In the genomic region with DNA sequence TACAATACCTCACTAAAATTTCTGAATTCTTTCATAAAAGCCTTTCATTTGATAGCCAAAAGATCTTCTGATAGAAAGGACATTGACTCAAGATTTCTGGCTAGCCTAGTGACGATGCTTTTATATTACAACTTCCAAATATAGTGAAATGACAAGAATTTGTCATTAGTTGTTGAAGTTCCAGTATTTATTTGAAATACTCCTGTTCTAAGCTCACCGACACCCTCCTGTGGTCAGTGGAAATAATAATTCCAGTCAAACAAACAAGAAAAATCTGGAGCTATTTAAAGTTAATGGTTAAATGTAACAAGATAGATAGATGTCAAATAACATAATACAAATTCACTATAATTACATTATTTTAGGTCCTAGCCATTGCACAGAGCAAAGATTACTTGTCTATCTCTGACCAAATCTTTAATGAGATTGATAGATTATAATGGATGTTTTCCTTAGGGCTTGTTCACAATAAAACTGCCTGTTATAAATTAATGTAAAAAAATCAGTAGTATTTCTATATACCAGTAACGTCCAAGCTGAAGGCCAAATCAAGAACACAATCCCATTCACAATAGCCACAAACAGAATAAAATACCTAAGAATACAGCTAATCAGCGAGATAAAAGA, we compare ENCODE assay signal across 9 cellular contexts.
DNase-seq lines count a peak whose midpoint lies in the region; ATAC-seq, FAIRE-seq and TF ChIP-seq lines count a peak whose summit lies in the region.
"Had no signal": no experiment of that assay in that cellular context is flagged by ENCODE, and none has a peak within 500 bp of the region (broad histone marks: within the 10 kb centered on the region; RNA-seq: fewer than 3 reads in every experiment).

No MANE protein-coding gene starts in this region.

- no peaks in the 10 kb centered on the region for H3K9me3 Mint-ChIP-seq in Caco-2 (ENCODE audit: unreplicated experiment)
- no peaks in the 10 kb centered on the region for H3K9me3 Mint-ChIP-seq in naive thymus-derived CD8-positive, alpha-beta T cell
- H3K9me3 Mint-ChIP-seq: T-helper 1 cell treated with Interleukin-12 subunit alpha and Interleukin-12 subunit beta and Interleukin-4 antibody, amounts not matched to agents 30 μg/mL and 1 μg/mL, for 36 hours had no signal

- no TSS peak for BruUV-seq in Caco-2 (replicated peaks; lab: Mats Ljungman, UMichigan)

- no peaks in the 10 kb centered on the region for H3K27me3 ChIP-seq in Caco-2 (replicated peaks; ENCODE audit: control insufficient read depth, insufficient read depth, low read length)
- no peaks in the 10 kb centered on the region for H3K27me3 ChIP-seq in H7 (ENCODE audit: control insufficient read depth, insufficient read depth, low read length)
- H3K27me3 ChIP-seq in H1 (replicated peaks in 1 of 4; ENCODE audit: control insufficient read depth in 3 of 4, extremely low read depth in 1 of 4, insufficient read depth in 3 of 4, low read length in 3 of 4): no peaks in the 10 kb centered on the region
- no peaks in the 10 kb centered on the region for H3K27me3 ChIP-seq in MG63

- intact Hi-C loops in Caco-2 (cut with micrococcal nuclease; ENCODE audit: unreplicated experiment): loop anchor here (1.0 to 2.0 kb wide), 4 partner anchors 194 to 300 kb away; no protein-coding TSS in a partner anchor

- no peak overlapping the region for H4K91ac ChIP-seq in H1 (replicated peaks; ENCODE audit: insufficient read length, low read length)

- no peak overlapping the region for H2AK5ac ChIP-seq in H1 (ENCODE audit: low read depth, low read length)

- no peak overlapping the region for H3K18ac ChIP-seq in H1 (ENCODE audit: extremely low read depth, low read length)

- TF ChIP-seq EP300 in H1 (IDR thresholded peaks at IDR 0.05; ENCODE audit: borderline replicate concordance in 1 of 2, low read depth in 2 of 2, low read length in 2 of 2): no peak

- DNase-seq in Caco-2 (peak in 1 of 2 experiments; percentile 63), H7 (peak; percentile 24), SK-N-MC (ENCODE audit: low read depth, low spot score) (peak; percentile 32), H1 (ENCODE audit: low read depth in 1 of 2, low spot score in 2 of 2) (no peak), MG63 (no peak), NCI-H774 (lab: John Stamatoyannopoulos, UW) (no peak)
- peak; percentile 5 to 73 (median 32) for DNase-seq in naive thymus-derived CD8-positive, alpha-beta T cell

- no peaks in the 10 kb centered on the region for H3K23me2 ChIP-seq in H1 (ENCODE audit: low read depth, low read length)

- TF ChIP-seq POLR2A in H1 (IDR thresholded peaks at IDR 0.05; ENCODE audit: control extremely low read depth in 1 of 2, low read depth in 2 of 2, low read length in 2 of 2): no peak

- H2AFZ ChIP-seq in H1 (ENCODE audit: low read length): no peak overlapping the region

- no peak overlapping the region for H3K14ac ChIP-seq in H1 (ENCODE audit: insufficient read length)

- 0 out of 2 replicates have a peak, but pooled peaks cover 2% of the 10 kb centered on the region for H3K79me1 ChIP-seq in H1 (ENCODE audit: low read depth, low read length)

- H3K4me1 Mint-ChIP-seq in Caco-2 (ENCODE audit: low read depth, unreplicated experiment): peaks cover 27% of the 10 kb centered on the region
- H3K4me1 Mint-ChIP-seq in naive thymus-derived CD8-positive, alpha-beta T cell: peaks cover 4 to 22% (median 6%) of the 10 kb centered on the region in 4 donors

- H2BK20ac ChIP-seq in H1 (ENCODE audit: low read length): no peak overlapping the region

- H2BK15ac ChIP-seq in H1 (ENCODE audit: low read length): no peak overlapping the region

- H3K79me2 ChIP-seq in H1 (ENCODE audit: control insufficient read depth in 1 of 2, insufficient read depth in 2 of 2, low read length in 2 of 2): no peaks in the 10 kb centered on the region

- H3K27ac Mint-ChIP-seq in Caco-2 (ENCODE audit: unreplicated experiment): peak overlapping the region; percentile 76
- peak overlapping the region in 4 of 10 donors; percentile 9 to 36 (median 30) for H3K27ac Mint-ChIP-seq in naive thymus-derived CD8-positive, alpha-beta T cell
- H3K27ac Mint-ChIP-seq: T-helper 1 cell treated with Interleukin-12 subunit alpha and Interleukin-12 subunit beta and Interleukin-4 antibody, amounts not matched to agents 30 μg/mL and 1 μg/mL, for 36 hours had no signal

- H2BK12ac ChIP-seq in H1 (ENCODE audit: low read depth, low read length): no peak overlapping the region

- no peak overlapping the region for H4K5ac ChIP-seq in H1 (ENCODE audit: insufficient read length, low read depth, low read length)

- no peak overlapping the region for H2BK5ac ChIP-seq in H1 (ENCODE audit: low read depth, low read length)

- H3K4ac ChIP-seq in H1 (replicated peaks; ENCODE audit: insufficient read length, low read depth, low read length): no peak overlapping the region

- H3K4me2 ChIP-seq in H1 (ENCODE audit: insufficient read depth in 1 of 2, low read depth in 2 of 2, low read length in 2 of 2): no peak overlapping the region

- no peaks in the 10 kb centered on the region for H3K27me3 Mint-ChIP-seq in Caco-2 (ENCODE audit: insufficient read depth, unreplicated experiment)
- H3K27me3 Mint-ChIP-seq in naive thymus-derived CD8-positive, alpha-beta T cell: no peaks in the 10 kb centered on the region

- peaks cover 0 to 1% of the 10 kb centered on the region in 2 experiments for H4K20me1 ChIP-seq in H1 (replicated peaks in 1 of 2; ENCODE audit: control insufficient read depth in 1 of 2, insufficient read depth in 2 of 2, low read length in 2 of 2)

- peak; percentile 66 to 74 for TF ChIP-seq CTCF in Caco-2 (IDR thresholded peaks at IDR 0.05; ENCODE audit: insufficient read depth in 1 of 2, low read depth in 1 of 2, low read length in 1 of 2, severe bottlenecking in 1 of 2, unreplicated experiment in 1 of 2)
- TF ChIP-seq CTCF in H1 (IDR thresholded peaks at IDR 0.05; ENCODE audit: control extremely low read depth in 1 of 3, insufficient read depth in 1 of 3, low read depth in 1 of 3, low read length in 3 of 3): peak in 2 of 3 experiments; percentile 24 to 31; a peak in 2 of 4 replicates

- H2BK120ac ChIP-seq in H1 (replicated peaks; ENCODE audit: low read depth, low read length): no peak overlapping the region

- H3K36me3 ChIP-seq in Caco-2 (ENCODE audit: control insufficient read depth, insufficient read depth, low read length): no peaks in the 10 kb centered on the region
- no peaks in the 10 kb centered on the region for H3K36me3 ChIP-seq in H7 (replicated peaks; ENCODE audit: control insufficient read depth, insufficient read depth, low read length)
- H3K36me3 ChIP-seq in SK-N-MC (ENCODE audit: insufficient read depth, low read length): no peaks in the 10 kb centered on the region
- H3K36me3 ChIP-seq in H1 (ENCODE audit: control insufficient read depth in 2 of 4, insufficient read depth in 4 of 4, low read length in 3 of 4): no peaks in the 10 kb centered on the region; a peak in 1 of 8 replicates
- no peaks in the 10 kb centered on the region for H3K36me3 ChIP-seq in MG63

- H3K56ac ChIP-seq in H1 (replicated peaks; ENCODE audit: insufficient read length, low read depth, low read length): no peak overlapping the region

- H3K9me3 ChIP-seq in Caco-2 (no peaks in the 10 kb centered on the region), SK-N-MC (ENCODE audit: low read depth, low read length) (no peaks in the 10 kb centered on the region), H1 (ENCODE audit: insufficient read depth in 2 of 2, low read depth in 1 of 2, low read length in 1 of 2) (peaks cover 0 to 4% of the 10 kb centered on the region in 2 experiments; a peak in 1 of 4 replicates), MG63 (no peaks in the 10 kb centered on the region)

- H3K4me1 ChIP-seq in Caco-2 (peaks cover 47% of the 10 kb centered on the region), H1 (replicated peaks in 1 of 4; ENCODE audit: control insufficient read depth in 3 of 4, insufficient read depth in 4 of 4, low read length in 3 of 4) (no peaks in the 10 kb centered on the region)

- peak; percentile 62 to 72 for TF ChIP-seq RAD21 in H1 (IDR thresholded peaks at IDR 0.05 in 1 of 2, conservative IDR thresholded peaks at IDR 0.05 in 1 of 2; ENCODE audit: low read depth in 2 of 2, low read length in 2 of 2)

- CTCF ChIA-PET in Caco-2 (lab: Charles Lee) (interaction anchor here (0.6 to 1.7 kb wide), 15 partner anchors 24 to 273 kb away, joined by 3 to 38 read pairs (median 5); partner anchors contain the start of gene RGCC), H1 (lab: Charles Lee; ENCODE audit: partially characterized antibody) (interaction anchor here (0.8 to 7.6 kb wide), 32 partner anchors 8 to 563 kb away, joined by 3 to 56 read pairs (median 4); partner anchors contain the start of gene RGCC)

- H3K4me3 Mint-ChIP-seq in Caco-2 (ENCODE audit: unreplicated experiment): no peak overlapping the region
- no peak overlapping the region for H3K4me3 Mint-ChIP-seq in naive thymus-derived CD8-positive, alpha-beta T cell
- H3K4me3 Mint-ChIP-seq: T-helper 1 cell treated with Interleukin-12 subunit alpha and Interleukin-12 subunit beta and Interleukin-4 antibody, amounts not matched to agents 30 μg/mL and 1 μg/mL, for 36 hours had no signal

- H3K36me3 Mint-ChIP-seq in Caco-2 (ENCODE audit: insufficient read depth, unreplicated experiment): peaks cover 18% of the 10 kb centered on the region
- peaks cover 0 to 3% (median 0%) of the 10 kb centered on the region in 3 donors for H3K36me3 Mint-ChIP-seq in naive thymus-derived CD8-positive, alpha-beta T cell

- ATAC-seq in naive thymus-derived CD8-positive, alpha-beta T cell: no peak
- no peak for ATAC-seq in GM21360 (IDR thresholded peaks at IDR 0.05; ENCODE audit: unreplicated experiment)

- no peak overlapping the region for H3K9ac ChIP-seq in SK-N-MC (ENCODE audit: insufficient read length)
- no peak overlapping the region for H3K9ac ChIP-seq in H1 (replicated peaks in 1 of 4; ENCODE audit: extremely low read depth in 1 of 4, low read depth in 3 of 4, low read length in 3 of 4)

- no peak overlapping the region for H3K23ac ChIP-seq in H1 (ENCODE audit: insufficient read length)

- H4K8ac ChIP-seq in H1 (ENCODE audit: extremely low read depth, insufficient read depth, low read length): no peak overlapping the region

- H3K4me3 ChIP-seq in Caco-2 (ENCODE audit: low read depth, low read length) (no peak overlapping the region), H7 (ENCODE audit: insufficient read depth, low read depth, low read length) (no peak overlapping the region), SK-N-MC (no peak overlapping the region), H1 (ENCODE audit: extremely low read depth in 1 of 4, insufficient read depth in 2 of 4, low read depth in 3 of 4, low read length in 4 of 4) (no peak overlapping the region), MG63 (no peak overlapping the region)

- FAIRE-seq in H1 (lab: Jason Lieb, UNC): no peak

- POLR2A ChIA-PET in Caco-2 (lab: Charles Lee): interaction anchor here (0.6 kb wide), 1 partner anchor 599 kb away, joined by 4 read pairs; no protein-coding TSS in a partner anchor
- POLR2A ChIA-PET in H1 (lab: Charles Lee; ENCODE audit: partially characterized antibody): no interaction called here
- POLR2A ChIA-PET in naive thymus-derived CD8-positive, alpha-beta T cell (lab: Charles Lee): interaction anchor here (0.8 to 1.3 kb wide), 3 partner anchors 181 to 195 kb away, joined by 3 read pairs; no protein-coding TSS in a partner anchor

- H3K27ac ChIP-seq in SK-N-MC: no peak overlapping the region
- H3K27ac ChIP-seq in H1 (ENCODE audit: low read depth, low read length): no peak overlapping the region

- whole genome bisulfite sequencing in H1 (ENCODE audit: extremely low coverage in 1 of 2, insufficient coverage in 1 of 2, insufficient read length in 1 of 2, insufficient replicate concordance in 2 of 2, low coverage in 1 of 2, low lambda C conversion rate in 2 of 2, missing lambda C conversion rate in 1 of 2), 2 experiments: 58% methylated on average over 4 of the region's 4 CpGs; no CpG with 5 or more reads in 1 of the 2 experiments

Comparison
In these comparisons a context has a peak if more than half of its experiments do, and no peak if none do; other contexts are left out.
1. DNase-seq: peak in H7 (single experiment), SK-N-MC (single experiment) and naive thymus-derived CD8-positive, alpha-beta T cell (10 of 10); none in H1 (0 of 2), MG63 (single experiment) and NCI-H774 (single experiment).